ENCODE assay signal across 26 cellular contexts in genomic region chr17:60381958-60382357, GRCh38. TPM values are rescaled to one million over a fixed set of nuclear protein-coding genes. Genes with fewer than 3 reads are reported as not detected.
"Had no signal": no experiment of that assay in that cellular context is flagged by ENCODE, and none has a peak within 500 bp of the region (broad histone marks: within the 10 kb centered on the region; RNA-seq: fewer than 3 reads in every experiment).

No MANE protein-coding gene starts in this region.

- H3K27me3 Mint-ChIP-seq: progenitor cell of endocrine pancreas; stimulated activated memory B cell treated with anti-CD40 and anti-IgM and Interleukin-4, amounts not matched to agents 10 μg/mL and 1 μg/mL and 100 μg/mL, for 72 hours had no signal

- H3K9me3 Mint-ChIP-seq: activated naive CD4-positive, alpha-beta T cell treated with anti-CD3 and anti-CD28 coated beads for 36 hours; activated T-cell treated with anti-CD3 and anti-CD28 coated beads, Interleukin-2, amount 50 U/mL, for 4 hours; activated T-helper 2 cell treated with anti-CD3 and anti-CD28 coated beads, Interferon-gamma antibody, Interleukin-2, Interleukin-4, amounts not matched to agents 10 μg/mL and 5 μg/mL and 100 μg/mL, durations not matched to agents 14 hours and 24 hours and 36 hours; endodermal cell; natural killer cell; stimulated activated memory B cell treated with anti-CD40 and anti-IgM and Interleukin-4, amounts not matched to agents 10 μg/mL and 1 μg/mL and 100 μg/mL, for 72 hours had no signal

- H3K4me3 Mint-ChIP-seq: activated naive CD4-positive, alpha-beta T cell treated with anti-CD3 and anti-CD28 coated beads for 36 hours; activated T-cell treated with anti-CD3 and anti-CD28 coated beads, Interleukin-2, amount 50 U/mL, for 4 hours; endodermal cell; natural killer cell; stimulated activated memory B cell treated with anti-CD40 and anti-IgM and Interleukin-4, amounts not matched to agents 10 μg/mL and 1 μg/mL and 100 μg/mL, for 72 hours had no signal

- DNase-seq: activated CD4-positive, alpha-beta T cell treated with anti-CD3 and anti-CD28 coated beads, Interleukin-2, amount 50 U/mL, for 48 hours; activated CD8-positive, alpha-beta memory T cell treated with anti-CD3 and anti-CD28 coated beads, Interleukin-2, amount 50 U/mL, for 48 hours; activated naive CD4-positive, alpha-beta T cell treated with anti-CD3 and anti-CD28 coated beads for 36 hours; activated T-cell treated with anti-CD3 and anti-CD28 coated beads, Interleukin-2, amount 50 U/mL, for 4 hours; cortex of kidney; endodermal cell; head of caudate nucleus; hypothalamus; midbrain; natural killer cell; retina; sigmoid colon; stimulated activated CD4-positive, alpha-beta T cell treated with anti-CD3 and anti-CD28 coated beads, Interleukin-15, amount 100 ng/mL, for 24 hours; transverse colon had no signal

- H3K36me3 Mint-ChIP-seq: natural killer cell had no signal

- H3K4me3 ChIP-seq: cardiac muscle cell, gastroesophageal sphincter, sigmoid colon, smooth muscle cell, transverse colon, vagina had no signal

- ATAC-seq: activated T-cell treated with anti-CD3 and anti-CD28 coated beads, Interleukin-2, amount 50 U/mL, for 4 hours; gastroesophageal sphincter; natural killer cell; stimulated activated memory B cell treated with anti-CD40 and anti-IgM and Interleukin-4, amounts not matched to agents 10 μg/mL and 1 μg/mL and 100 μg/mL, for 72 hours had no signal

- H3K27ac Mint-ChIP-seq: activated naive CD4-positive, alpha-beta T cell treated with anti-CD3 and anti-CD28 coated beads for 36 hours; activated T-helper 2 cell treated with anti-CD3 and anti-CD28 coated beads, Interferon-gamma antibody, Interleukin-2, Interleukin-4, amounts not matched to agents 10 μg/mL and 5 μg/mL and 100 μg/mL, durations not matched to agents 14 hours and 24 hours and 36 hours; endodermal cell; natural killer cell; progenitor cell of endocrine pancreas; stimulated activated memory B cell treated with anti-CD40 and anti-IgM and Interleukin-4, amounts not matched to agents 10 μg/mL and 1 μg/mL and 100 μg/mL, for 72 hours had no signal

RNA-seq across cellular contexts. Expression of gene CHCT1, which starts 40.3 kb away (rescaled TPM):
- total RNA-seq: activated CD8-positive, alpha-beta memory T cell treated with anti-CD3 and anti-CD28 coated beads for 36 hours; cardiac muscle cell; cerebellum; endodermal cell; gastroesophageal sphincter; liver; natural killer cell; osteoblast; progenitor cell of endocrine pancreas; sigmoid colon; smooth muscle cell; temporal lobe; transverse colon; vagina had no signal
- polyA plus RNA-seq: cardiac muscle cell, liver, sigmoid colon, smooth muscle cell had no signal
